Comparison of ENCODE assay signal across 8 cellular contexts in genomic region chr20:50587291-50587961, GRCh38.
DNase-seq lines count a peak whose midpoint lies in the region; ATAC-seq, FAIRE-seq and TF ChIP-seq lines count a peak whose summit lies in the region.

No MANE protein-coding gene starts in this region.

- no peak for TF ChIP-seq POLR2A in vagina (IDR thresholded peaks at IDR 0.05)

- dilution Hi-C loops in keratinocyte (cut with MboI; ENCODE audit: extremely low pct_ligation_motif_present, low sequenced_read_pairs), result no loop called here

- TF ChIP-seq CTCF in left ventricle myocardium inferior (IDR thresholded peaks at IDR 0.05; ENCODE audit: borderline replicate concordance) (no peak), keratinocyte (optimal IDR thresholded peaks at IDR 0.05 in 1 of 3, IDR thresholded peaks at IDR 0.05 in 1 of 3, conservative IDR thresholded peaks at IDR 0.05 in 1 of 3; ENCODE audit: extremely low read depth in 1 of 3, insufficient read depth in 2 of 3, low read length in 3 of 3) (no peak), vagina (IDR thresholded peaks at IDR 0.05) (no peak)

- peak; percentile 35 for DNase-seq in Right ventricle myocardium superior
- no peak for DNase-seq in left ventricle myocardium inferior
- DNase-seq in NCI-H345 treated with DMSO at 0.1 percent for 48 hours (lab: John Stamatoyannopoulos, UW; ENCODE audit: unreplicated experiment), result peak; percentile 99
- DNase-seq in keratinocyte (ENCODE audit: low read depth, low spot score), result peak; percentile 21
- DNase-seq in vagina (ENCODE audit: extremely low spot score in 2 of 2), result no peak
- no peak for DNase-seq in NCI-H2227 (lab: John Stamatoyannopoulos, UW; ENCODE audit: unreplicated experiment)
- DNase-seq in caudate nucleus (lab: John Stamatoyannopoulos, UW), result no peak
- no peak for DNase-seq in SIG-M5 treated with dmso at 0.1 percent for 504 hours (lab: John Stamatoyannopoulos, UW; ENCODE audit: unreplicated experiment)

- H3K27me3 ChIP-seq in left ventricle myocardium inferior (ENCODE audit: low read depth), result no peaks in the 10 kb centered on the region
- no peaks in the 10 kb centered on the region for H3K27me3 ChIP-seq in keratinocyte (ENCODE audit: control insufficient read depth, extremely low read depth, insufficient read depth, low read length)
- H3K27me3 ChIP-seq in vagina, result no peaks in the 10 kb centered on the region

- H3K4me1 ChIP-seq in left ventricle myocardium inferior, result peaks cover 20% of the 10 kb centered on the region
- H3K4me1 ChIP-seq in keratinocyte (ENCODE audit: control insufficient read depth, extremely low read depth, insufficient read depth, low read length), result peaks cover 14% of the 10 kb centered on the region
- peaks cover 29% of the 10 kb centered on the region for H3K4me1 ChIP-seq in vagina

- H3K4me3 ChIP-seq in left ventricle myocardium inferior (no peak overlapping the region), keratinocyte (ENCODE audit: control insufficient read depth in 2 of 3, extremely low read depth in 1 of 3, insufficient read depth in 2 of 3, low read depth in 1 of 3, low read length in 3 of 3) (no peak overlapping the region), vagina (no peak overlapping the region)

- peaks cover 7% of the 10 kb centered on the region for H4K20me1 ChIP-seq in keratinocyte (ENCODE audit: control insufficient read depth, extremely low read depth, insufficient read depth, low read length)

- H3K9me1 ChIP-seq in keratinocyte (ENCODE audit: control insufficient read depth, extremely low read depth, insufficient read depth, low read length), result peaks cover 4% of the 10 kb centered on the region

- intact Hi-C loops in Right ventricle myocardium superior (cut with DNase I), result no loop called here
- intact Hi-C loops in left ventricle myocardium inferior (cut with micrococcal nuclease), result no loop called here
- intact Hi-C loops in vagina (cut with DNase I), result no loop called here

- no peak overlapping the region for H3K9ac ChIP-seq in keratinocyte (ENCODE audit: control insufficient read depth, extremely low read depth, insufficient read depth, low read length)

- no peak for FAIRE-seq in keratinocyte (lab: Jason Lieb, UNC)

- no peak overlapping the region for H3K4me2 ChIP-seq in keratinocyte (ENCODE audit: control insufficient read depth, extremely low read depth, insufficient read depth, low read depth, low read length)

- no peak overlapping the region for H2AFZ ChIP-seq in keratinocyte (ENCODE audit: control insufficient read depth, low read length)

- peak; percentile 16 for ATAC-seq in Right ventricle myocardium superior (ENCODE audit: poor library complexity)

- H3K79me2 ChIP-seq in keratinocyte (ENCODE audit: control insufficient read depth, insufficient read depth, low read length), result no peaks in the 10 kb centered on the region

- H3K36me3 ChIP-seq in left ventricle myocardium inferior (peaks cover 80% of the 10 kb centered on the region), keratinocyte (ENCODE audit: control insufficient read depth in 2 of 2, extremely low read depth in 1 of 2, insufficient read depth in 2 of 2, low read length in 2 of 2) (peaks cover 27 to 29% of the 10 kb centered on the region in 2 experiments), vagina (peaks cover 0 to 44% of the 10 kb centered on the region in 2 donors)

- no peaks in the 10 kb centered on the region for H3K9me3 ChIP-seq in left ventricle myocardium inferior (replicated peaks)
- no peaks in the 10 kb centered on the region for H3K9me3 ChIP-seq in keratinocyte (ENCODE audit: control insufficient read depth, low read depth, low read length)
- H3K9me3 ChIP-seq in vagina, result no peaks in the 10 kb centered on the region

- H3K27ac ChIP-seq in left ventricle myocardium inferior (replicated peaks) (no peak overlapping the region), keratinocyte (ENCODE audit: control insufficient read depth, insufficient read depth, low read length) (peak overlapping the region; percentile 2), vagina (peak overlapping the region; percentile 37), caudate nucleus (ENCODE audit: low read depth, low read length) (no peak overlapping the region)

Comparison
In these comparisons a context has a peak if more than half of its experiments do, and no peak if none do; other contexts are left out.
1. DNase-seq: peak in Right ventricle myocardium superior (single experiment), NCI-H345 treated with DMSO at 0.1 percent for 48 hours (single experiment) and keratinocyte (single experiment); none in left ventricle myocardium inferior (single experiment), vagina (0 of 2), NCI-H2227 (single experiment), caudate nucleus (0 of 61) and SIG-M5 treated with dmso at 0.1 percent for 504 hours (single experiment).
2. H3K27ac ChIP-seq: peak in keratinocyte (single experiment) and vagina (single experiment); none in left ventricle myocardium inferior (single experiment) and caudate nucleus (single experiment).